ENCODE assay signal across 9 cellular contexts in the genomic region with DNA sequence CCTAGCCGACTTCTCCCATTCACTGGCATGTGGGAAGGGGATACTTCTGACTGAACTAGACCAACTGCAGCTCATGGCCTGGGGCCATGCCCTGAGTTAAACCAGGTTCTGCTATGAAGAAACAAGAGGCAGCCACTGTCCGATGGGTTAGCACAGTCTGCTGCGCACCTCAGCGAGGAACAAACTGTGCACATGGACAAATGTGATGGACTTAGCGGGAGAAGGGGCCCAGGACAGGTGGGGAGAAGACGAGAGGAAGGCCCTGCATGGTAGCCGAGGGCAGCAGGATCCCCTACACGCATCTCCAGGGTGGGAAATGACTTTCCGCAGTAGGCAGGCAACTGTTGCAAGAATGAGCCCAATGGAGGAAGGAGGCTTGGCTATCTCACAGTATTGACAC.
"Had no signal": no experiment of that assay in that cellular context is flagged by ENCODE, and none has a peak within 500 bp of the region (broad histone marks: within the 10 kb centered on the region; RNA-seq: fewer than 3 reads in every experiment).

No MANE protein-coding gene starts in this region.

- H3K9me3 Mint-ChIP-seq: HFFc6, IgD-negative memory B cell had no signal

- ATAC-seq: HepG2 had no signal

- H3K9me3 ChIP-seq: HAP-1 had no signal

- H3K4me3 Mint-ChIP-seq: HFFc6, IgD-negative memory B cell had no signal

- H3K4me3 ChIP-seq: GM23248, HAP-1 had no signal

- H3K9ac ChIP-seq: GM23248, KMS-11 had no signal

- H3K27me3 Mint-ChIP-seq: IgD-negative memory B cell had no signal

- DNase-seq: GM23248, GOT3, HFFc6 had no signal

- H2AFZ ChIP-seq: GM23248 had no signal

- H3K36me3 ChIP-seq: HAP-1 had no signal

- H3K27ac ChIP-seq: GM23248, HL-60, KMS-11 had no signal

- H3K4me1 ChIP-seq: HAP-1 had no signal

- FAIRE-seq: H54, HepG2 had no signal

- H3K27ac Mint-ChIP-seq: HFFc6, IgD-negative memory B cell had no signal

- H3K4me2 ChIP-seq: KMS-11 had no signal
